ENCODE assay signal across 13 cellular contexts in genomic region chr13:77513719-77514335, GRCh38. TPM values are rescaled to one million over a fixed set of nuclear protein-coding genes. Genes with fewer than 3 reads are reported as not detected.
DNase-seq lines count a peak whose midpoint lies in the region; ATAC-seq and TF ChIP-seq lines count a peak whose summit lies in the region.
"Had no signal": no experiment of that assay in that cellular context is flagged by ENCODE, and none has a peak within 500 bp of the region (broad histone marks: within the 10 kb centered on the region; RNA-seq: fewer than 3 reads in every experiment).

No MANE protein-coding gene starts in this region.

- no peaks in the 10 kb centered on the region for H3K27me3 ChIP-seq in vagina

- DNase-seq in CD1c-positive myeloid dendritic cell (ENCODE audit: extremely low spot score): peak; percentile 10
- DNase-seq in endothelial cell (ENCODE audit: low spot score): no peak
- DNase-seq in activated naive CD4-positive, alpha-beta T cell treated with anti-CD3 and anti-CD28 coated beads for 36 hours: no peak
- no peak for DNase-seq in vagina (ENCODE audit: extremely low spot score in 2 of 2)
- DNase-seq in HEK293T (ENCODE audit: extremely low spot score): no peak
- DNase-seq: activated gamma-delta T cell, foreskin melanocyte, HFFc6, mesendoderm, NCI-H1417 treated with DMSO at 0.1 percent for 48 hours had no signal

- POLR2A ChIA-PET in HEK293T (lab: Yijun Ruan, JAX): no interaction called here

- H3K9me3 ChIP-seq in vagina: no peaks in the 10 kb centered on the region

- H3K36me3 Mint-ChIP-seq in endothelial cell (ENCODE audit: low read depth, unreplicated experiment): no peaks in the 10 kb centered on the region
- H3K36me3 Mint-ChIP-seq in activated naive CD4-positive, alpha-beta T cell treated with anti-CD3 and anti-CD28 coated beads for 36 hours (ENCODE audit: low read depth): no peaks in the 10 kb centered on the region

- H3K27ac Mint-ChIP-seq in endothelial cell (ENCODE audit: unreplicated experiment): no peak overlapping the region
- H3K27ac Mint-ChIP-seq in activated naive CD4-positive, alpha-beta T cell treated with anti-CD3 and anti-CD28 coated beads for 36 hours: no peak overlapping the region
- H3K27ac Mint-ChIP-seq: HFFc6 had no signal

- H3K9me3 Mint-ChIP-seq in endothelial cell (ENCODE audit: unreplicated experiment): no peaks in the 10 kb centered on the region
- H3K9me3 Mint-ChIP-seq in activated naive CD4-positive, alpha-beta T cell treated with anti-CD3 and anti-CD28 coated beads for 36 hours: no peaks in the 10 kb centered on the region
- H3K9me3 Mint-ChIP-seq: HFFc6 had no signal

- H3K4me3 ChIP-seq in vagina: no peak overlapping the region

- H3K4me1 Mint-ChIP-seq in endothelial cell (ENCODE audit: unreplicated experiment): no peaks in the 10 kb centered on the region
- H3K4me1 Mint-ChIP-seq in activated naive CD4-positive, alpha-beta T cell treated with anti-CD3 and anti-CD28 coated beads for 36 hours (ENCODE audit: low read depth): peaks cover 24% of the 10 kb centered on the region

- H3K27ac ChIP-seq in vagina: no peak overlapping the region

- intact Hi-C loops in activated naive CD4-positive, alpha-beta T cell treated with anti-CD3 and anti-CD28 coated beads for 36 hours (cut with micrococcal nuclease): no loop called here
- intact Hi-C loops in vagina (cut with DNase I): no loop called here

- no peak overlapping the region for H3K4me3 Mint-ChIP-seq in endothelial cell (ENCODE audit: unreplicated experiment)
- no peak overlapping the region for H3K4me3 Mint-ChIP-seq in activated naive CD4-positive, alpha-beta T cell treated with anti-CD3 and anti-CD28 coated beads for 36 hours
- H3K4me3 Mint-ChIP-seq: HFFc6 had no signal

- no peak for TF ChIP-seq CTCF in endothelial cell (IDR thresholded peaks at IDR 0.05; ENCODE audit: unreplicated experiment)
- no peak for TF ChIP-seq CTCF in vagina (IDR thresholded peaks at IDR 0.05)

- CTCF ChIA-PET in activated naive CD4-positive, alpha-beta T cell treated with anti-CD3 and anti-CD28 coated beads for 36 hours (lab: Charles Lee): interaction anchor here (0.6 kb wide), 1 partner anchor 87 kb away, joined by 3 read pairs; no protein-coding TSS in a partner anchor
- CTCF ChIA-PET in HEK293T (lab: Yijun Ruan, JAX): interaction anchor here (0.6 to 1.4 kb wide), 2 partner anchors 35 to 239 kb away, joined by 4 read pairs; no protein-coding TSS in a partner anchor

- no peaks in the 10 kb centered on the region for H3K27me3 Mint-ChIP-seq in endothelial cell (ENCODE audit: unreplicated experiment)
- no peaks in the 10 kb centered on the region for H3K27me3 Mint-ChIP-seq in activated naive CD4-positive, alpha-beta T cell treated with anti-CD3 and anti-CD28 coated beads for 36 hours (ENCODE audit: low read depth)

- H3K4me1 ChIP-seq in vagina: peaks cover 7% of the 10 kb centered on the region

- no peaks in the 10 kb centered on the region for H3K36me3 ChIP-seq in vagina

- ATAC-seq in GM19438 (IDR thresholded peaks at IDR 0.05; ENCODE audit: low read depth, unreplicated experiment): peak; percentile 74
- ATAC-seq in HG02852 (IDR thresholded peaks at IDR 0.05; ENCODE audit: unreplicated experiment): peak; percentile 92
- ATAC-seq in HG03521 (IDR thresholded peaks at IDR 0.05; ENCODE audit: unreplicated experiment): peak; percentile 73

- TF ChIP-seq POLR2A in vagina (IDR thresholded peaks at IDR 0.05): no peak

TF ChIP-seq in HEK293T, 16 proteins besides CTCF, POLR2A, EP300 and RAD21:
- TF ChIP-seq BHLHE40 (IDR thresholded peaks at IDR 0.05; ENCODE audit: borderline replicate concordance) (no peak), FOXK2 (IDR thresholded peaks at IDR 0.05) (no peak), FOXA1 (IDR thresholded peaks at IDR 0.05) (no peak), SUZ12 (IDR thresholded peaks at IDR 0.05) (no peak), LEF1 (IDR thresholded peaks at IDR 0.05; ENCODE audit: borderline replicate concordance) (no peak), ARNT (IDR thresholded peaks at IDR 0.05) (no peak), PKNOX1 (IDR thresholded peaks at IDR 0.05) (no peak), TARDBP (IDR thresholded peaks at IDR 0.05) (no peak)

RNA-seq across cellular contexts. Expression of gene SCEL, which starts 21.7 kb away (rescaled TPM):
- total RNA-seq in endothelial cell (ENCODE audit: unreplicated experiment): not detected
- total RNA-seq in activated naive CD4-positive, alpha-beta T cell treated with anti-CD3 and anti-CD28 coated beads for 36 hours: not detected
- 91.3 TPM for total RNA-seq in vagina
- total RNA-seq: HFFc6 had no signal

Comparison
In these comparisons a context has a peak if more than half of its experiments do, and no peak if none do; other contexts are left out.
1. RNA of gene SCEL, which starts 21.7 kb away (total RNA-seq): 91.3 TPM in vagina (single experiment); not detected in endothelial cell (single experiment) and not detected in activated naive CD4-positive, alpha-beta T cell treated with anti-CD3 and anti-CD28 coated beads for 36 hours; every median in the first group is over 10 times any median in the second.
2. Peak in every context shown above with its lines, with median percentiles within 50 percentile points of each other: ATAC-seq.